27 cellular contexts compared by ENCODE assay signal in genomic region chr4:122932763-122933162, GRCh38.
"Had no signal": no experiment of that assay in that cellular context is flagged by ENCODE, and none has a peak within 500 bp of the region (broad histone marks: within the 10 kb centered on the region; RNA-seq: fewer than 3 reads in every experiment).

No MANE protein-coding gene starts in this region.

- H3K27ac ChIP-seq: left ventricle myocardium inferior, pancreas, prostate gland, sigmoid colon, spleen, stomach, testis, thyroid gland, transverse colon, upper lobe of left lung, vagina had no signal

- H3K4me1 ChIP-seq: left ventricle myocardium inferior, pancreas, prostate gland, sigmoid colon, stomach, testis, thyroid gland, transverse colon, upper lobe of left lung, vagina had no signal

- H3K27me3 ChIP-seq: pancreas, sigmoid colon, spleen, stomach, testis, thyroid gland, transverse colon, upper lobe of left lung, vagina had no signal

- H3K27ac Mint-ChIP-seq: immature natural killer cell; naive thymus-derived CD4-positive, alpha-beta T cell; natural killer cell treated with Interleukin-12 subunit alpha and Interleukin-12 subunit beta and Interleukin-15 and Interleukin-18, amount 100 ng/mL, for 72 hours; stimulated activated memory B cell treated with anti-CD40 and anti-IgM and Interleukin-4, amounts not matched to agents 10 μg/mL and 1 μg/mL and 100 μg/mL, for 72 hours had no signal

- H3K4me3 ChIP-seq: left ventricle myocardium inferior, lung, mucosa of descending colon, pancreas, prostate gland, sigmoid colon, spleen, stomach, testis, thyroid gland, transverse colon, upper lobe of left lung, vagina had no signal

- H3K27me3 Mint-ChIP-seq: naive thymus-derived CD4-positive, alpha-beta T cell; natural killer cell treated with Interleukin-12 subunit alpha and Interleukin-12 subunit beta and Interleukin-15 and Interleukin-18, amount 100 ng/mL, for 72 hours; stimulated activated memory B cell treated with anti-CD40 and anti-IgM and Interleukin-4, amounts not matched to agents 10 μg/mL and 1 μg/mL and 100 μg/mL, for 72 hours had no signal

- H3K4me3 Mint-ChIP-seq: immature natural killer cell; naive thymus-derived CD4-positive, alpha-beta T cell; natural killer cell treated with Interleukin-12 subunit alpha and Interleukin-12 subunit beta and Interleukin-15 and Interleukin-18, amount 100 ng/mL, for 72 hours; stimulated activated memory B cell treated with anti-CD40 and anti-IgM and Interleukin-4, amounts not matched to agents 10 μg/mL and 1 μg/mL and 100 μg/mL, for 72 hours had no signal

- ATAC-seq: mucosa of descending colon; naive thymus-derived CD4-positive, alpha-beta T cell; natural killer cell treated with Interleukin-12 subunit alpha and Interleukin-12 subunit beta and Interleukin-15 and Interleukin-18, amount 100 ng/mL, for 72 hours; pancreas; right cardiac atrium; stimulated activated memory B cell treated with anti-CD40 and anti-IgM and Interleukin-4, amounts not matched to agents 10 μg/mL and 1 μg/mL and 100 μg/mL, for 72 hours had no signal

- H3K9me3 Mint-ChIP-seq: immature natural killer cell; naive thymus-derived CD4-positive, alpha-beta T cell; natural killer cell treated with Interleukin-12 subunit alpha and Interleukin-12 subunit beta and Interleukin-15 and Interleukin-18, amount 100 ng/mL, for 72 hours; stimulated activated memory B cell treated with anti-CD40 and anti-IgM and Interleukin-4, amounts not matched to agents 10 μg/mL and 1 μg/mL and 100 μg/mL, for 72 hours had no signal

- DNase-seq: hypothalamus; immature natural killer cell; islet precursor cell; left ventricle myocardium inferior; midbrain; mucosa of descending colon; naive thymus-derived CD4-positive, alpha-beta T cell; nucleus accumbens; pancreas; posterior cingulate gyrus; retina; right cardiac atrium; sigmoid colon; small intestine; spleen; stimulated activated CD4-positive, alpha-beta T cell treated with anti-CD3 and anti-CD28 coated beads, Interleukin-4, amount 100 ng/mL, for 24 hours; stimulated activated naive CD4-positive, alpha-beta T cell treated with Interleukin-2 at 50 U/mL for 16 hours; stomach; testis; thyroid gland; transverse colon; upper lobe of left lung had no signal

- H3K4me1 Mint-ChIP-seq: stimulated activated memory B cell treated with anti-CD40 and anti-IgM and Interleukin-4, amounts not matched to agents 10 μg/mL and 1 μg/mL and 100 μg/mL, for 72 hours had no signal

- FAIRE-seq: pancreas, small intestine had no signal

- H3K36me3 ChIP-seq: prostate gland had no signal

- H3K9me3 ChIP-seq: left ventricle myocardium inferior, mucosa of descending colon, pancreas, prostate gland, sigmoid colon, spleen, stomach, testis, thyroid gland, transverse colon, upper lobe of left lung, vagina had no signal
